ENCODE assay signal across 1 cellular context in genomic region chr5:57298295-57298984, GRCh38.
TF ChIP-seq lines count a peak whose summit lies in the region.

No MANE protein-coding gene starts in this region.

TF ChIP-seq in Ishikawa, 13 proteins besides CTCF, POLR2A, EP300 and RAD21 (continued from another document):
- TF ChIP-seq NFIC (IDR thresholded peaks at IDR 0.05) (no peak), MAX (IDR thresholded peaks at IDR 0.05) (no peak), CREB1 (IDR thresholded peaks at IDR 0.05; ENCODE audit: low read depth) (no peak), EGR1 (IDR thresholded peaks at IDR 0.05) (no peak), TCF12 (IDR thresholded peaks at IDR 0.05; ENCODE audit: low read depth) (no peak), CEBPB (IDR thresholded peaks at IDR 0.05) (no peak)
